1 cellular context compared by ENCODE assay signal in the genomic region with DNA sequence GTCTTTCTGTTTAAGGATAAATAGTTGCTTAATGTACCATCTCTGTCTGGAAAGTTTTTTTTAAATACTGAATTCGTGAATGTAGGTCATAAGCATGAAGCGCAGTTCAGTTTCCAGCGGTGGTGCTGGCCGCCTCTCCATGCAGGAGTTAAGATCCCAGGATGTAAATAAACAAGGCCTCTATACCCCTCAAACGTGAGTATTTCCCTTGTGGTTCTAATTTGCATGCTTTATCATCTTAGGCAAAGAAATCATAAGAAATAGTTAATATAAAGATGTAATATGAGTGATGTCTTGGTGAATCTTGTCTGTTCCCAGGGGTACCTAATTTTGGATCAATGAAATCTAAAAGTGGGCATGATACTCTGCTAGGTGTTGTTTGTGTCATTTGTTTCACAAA.
TF ChIP-seq lines count a peak whose summit lies in the region.

No MANE protein-coding gene starts in this region.

TF ChIP-seq in WTC11, 78 proteins besides CTCF, POLR2A, EP300 and RAD21 (continued from another document):
- TF ChIP-seq FOXK1 (CRISPR knock-in tag; IDR thresholded peaks at IDR 0.05) (no peak), MXD4 (CRISPR knock-in tag; IDR thresholded peaks at IDR 0.05; ENCODE audit: borderline replicate concordance) (no peak), ZNF512 (CRISPR knock-in tag; IDR thresholded peaks at IDR 0.05; ENCODE audit: borderline replicate concordance) (no peak), CREM (CRISPR knock-in tag; IDR thresholded peaks at IDR 0.05) (no peak), KAT7 (CRISPR knock-in tag; IDR thresholded peaks at IDR 0.05; ENCODE audit: borderline replicate concordance) (no peak)
TF ChIP-seq in WTC11: peak in this region for 0.
